Comparison of ENCODE assay signal across 17 cellular contexts in genomic region chr6:24501374-24501773, GRCh38.
"Had no signal": no experiment of that assay in that cellular context is flagged by ENCODE, and none has a peak within 500 bp of the region (broad histone marks: within the 10 kb centered on the region; RNA-seq: fewer than 3 reads in every experiment).

No MANE protein-coding gene starts in this region.

- ATAC-seq: esophagus mucosa, gastrocnemius medialis, left lobe of liver, natural killer cell, right cardiac atrium, upper lobe of right lung had no signal

- H3K9me3 Mint-ChIP-seq: natural killer cell had no signal

- H3K4me1 ChIP-seq: testis, vagina had no signal

- H3K27ac Mint-ChIP-seq: mesothelial cell of epicardium; natural killer cell; stimulated activated naive CD8-positive, alpha-beta T cell treated with anti-CD3 and anti-CD28 coated beads, Interleukin-15, Interleukin-2, amounts not matched to agents 100 ng/mL and 50 ng/mL, for 24 hours had no signal

- H3K36me3 ChIP-seq: ovary had no signal

- H3K27ac ChIP-seq: gastrocnemius medialis, ovary, testis, tibial nerve, upper lobe of right lung, vagina had no signal

- H3K4me3 Mint-ChIP-seq: mesothelial cell of epicardium; natural killer cell; neural crest cell; stimulated activated naive CD8-positive, alpha-beta T cell treated with anti-CD3 and anti-CD28 coated beads, Interleukin-15, Interleukin-2, amounts not matched to agents 100 ng/mL and 50 ng/mL, for 24 hours had no signal

- H3K36me3 Mint-ChIP-seq: natural killer cell had no signal

- H3K9me3 ChIP-seq: gastrocnemius medialis, ovary, testis, tibial nerve, upper lobe of right lung, vagina had no signal

- H3K27me3 ChIP-seq: gastrocnemius medialis, ovary, testis, tibial nerve, upper lobe of right lung, vagina had no signal

- H3K4me1 Mint-ChIP-seq: mesothelial cell of epicardium, neural crest cell had no signal

- H3K27me3 Mint-ChIP-seq: stimulated activated naive CD8-positive, alpha-beta T cell treated with anti-CD3 and anti-CD28 coated beads, Interleukin-15, Interleukin-2, amounts not matched to agents 100 ng/mL and 50 ng/mL, for 24 hours had no signal

- DNase-seq: effector memory CD4-positive, alpha-beta T cell; gastrocnemius medialis; islet precursor cell; natural killer cell; ovary; right cardiac atrium; stimulated activated CD4-positive, alpha-beta T cell treated with anti-CD3 and anti-CD28 coated beads, Interleukin-2, amount 100 ng/mL, for 48 hours; testis; upper lobe of right lung had no signal

- H3K4me3 ChIP-seq: gastrocnemius medialis, ovary, smooth muscle cell, testis, tibial nerve, upper lobe of right lung, vagina had no signal
